10 cellular contexts compared by ENCODE assay signal in the genomic region with DNA sequence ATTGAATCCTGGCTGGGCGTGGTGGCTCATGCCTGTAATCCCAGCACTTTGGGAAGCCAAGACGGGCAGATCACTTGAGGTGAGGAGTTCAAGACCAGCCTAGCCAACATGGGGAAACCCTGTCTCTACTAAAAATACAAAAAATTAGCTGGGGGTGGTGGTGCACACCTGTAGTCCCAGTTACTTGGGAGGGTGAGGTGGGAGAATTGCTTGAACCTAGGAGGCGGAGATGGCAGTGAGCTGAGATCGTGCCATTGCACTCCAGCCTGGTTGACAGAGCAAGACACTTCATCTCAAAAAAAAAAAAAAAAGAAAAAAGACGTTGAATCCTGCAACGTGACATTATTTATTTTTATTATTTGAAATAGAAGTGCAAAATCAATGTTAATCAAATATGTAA. TPM values are rescaled to one million over a fixed set of nuclear protein-coding genes. Genes with fewer than 3 reads are reported as not detected.
"Had no signal": no experiment of that assay in that cellular context is flagged by ENCODE, and none has a peak within 500 bp of the region (broad histone marks: within the 10 kb centered on the region; RNA-seq: fewer than 3 reads in every experiment).

No MANE protein-coding gene starts in this region.

RNA-seq across cellular contexts. Expression of a gene that starts 14.1 kb away (rescaled TPM):
- total RNA-seq: LHCN-M2, MCF 10A, NCI-H460, OCI-LY7, PC-9, Right ventricle myocardium inferior, RPMI7951, SJCRH30, SK-MEL-5 had no signal
- polyA plus RNA-seq: SK-N-SH had no signal

RNA-seq across cellular contexts. Expression of a gene that starts 48.7 kb away (rescaled TPM):
- total RNA-seq: RPMI7951 had no signal
